In the genomic region with DNA sequence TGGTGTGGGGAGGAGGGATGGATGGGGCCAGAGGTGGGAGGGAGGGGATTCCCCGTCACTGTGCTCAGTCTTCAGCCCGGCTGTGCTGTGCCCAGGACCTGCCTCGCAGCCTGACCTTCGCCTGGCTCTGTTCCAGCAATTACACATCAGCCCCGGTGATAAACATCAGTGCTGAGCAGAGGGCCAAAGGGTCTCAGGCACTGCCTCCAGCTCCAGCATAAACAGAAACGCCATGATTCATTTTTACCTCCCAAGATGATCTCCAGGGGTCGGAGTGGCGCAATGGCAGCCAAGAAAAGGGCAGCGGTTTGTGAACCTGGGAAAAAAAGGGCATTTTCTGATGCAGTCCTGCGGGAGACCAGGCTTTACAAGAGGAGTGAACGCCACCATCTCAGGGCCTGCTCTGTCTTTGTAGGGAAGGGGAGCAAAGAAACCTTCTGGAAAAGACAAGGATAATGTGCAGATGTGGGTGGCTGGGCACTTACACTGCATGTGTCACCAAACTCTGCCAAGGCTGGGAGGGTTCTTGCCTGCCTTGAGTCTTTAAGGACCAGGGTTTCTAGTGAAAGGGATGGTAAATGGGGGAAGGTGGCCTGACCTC, we compare ENCODE assay signal across 2 cellular contexts.
TF ChIP-seq lines count a peak whose summit lies in the region.

No MANE protein-coding gene starts in this region.

TF ChIP-seq in GM12878, 131 proteins besides CTCF, POLR2A, EP300 and RAD21:
- no peak for TF ChIP-seq CREM (IDR thresholded peaks at IDR 0.05; ENCODE audit: low read depth)
- TF ChIP-seq EGR1 (IDR thresholded peaks at IDR 0.05; ENCODE audit: borderline replicate concordance in 1 of 2, low read depth in 2 of 2, low read length in 2 of 2), result no peak
- TF ChIP-seq, protein P1, sequence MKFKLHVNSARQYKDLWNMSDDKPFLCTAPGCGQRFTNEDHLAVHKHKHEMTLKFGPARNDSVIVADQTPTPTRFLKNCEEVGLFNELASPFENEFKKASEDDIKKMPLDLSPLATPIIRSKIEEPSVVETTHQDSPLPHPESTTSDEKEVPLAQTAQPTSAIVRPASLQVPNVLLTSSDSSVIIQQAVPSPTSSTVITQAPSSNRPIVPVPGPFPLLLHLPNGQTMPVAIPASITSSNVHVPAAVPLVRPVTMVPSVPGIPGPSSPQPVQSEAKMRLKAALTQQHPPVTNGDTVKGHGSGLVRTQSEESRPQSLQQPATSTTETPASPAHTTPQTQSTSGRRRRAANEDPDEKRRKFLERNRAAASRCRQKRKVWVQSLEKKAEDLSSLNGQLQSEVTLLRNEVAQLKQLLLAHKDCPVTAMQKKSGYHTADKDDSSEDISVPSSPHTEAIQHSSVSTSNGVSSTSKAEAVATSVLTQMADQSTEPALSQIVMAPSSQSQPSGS (IDR thresholded peaks at IDR 0.05; ENCODE audit: low read length), result no peak
- TF ChIP-seq MYB (IDR thresholded peaks at IDR 0.05; ENCODE audit: borderline replicate concordance, low read depth, low read length), result no peak
- no peak for TF ChIP-seq NR2C1 (IDR thresholded peaks at IDR 0.05)

TF ChIP-seq in liver, 16 proteins besides CTCF, POLR2A, EP300 and RAD21:
- no peak for TF ChIP-seq YY1 (IDR thresholded peaks at IDR 0.05)
- TF ChIP-seq, protein P2, sequence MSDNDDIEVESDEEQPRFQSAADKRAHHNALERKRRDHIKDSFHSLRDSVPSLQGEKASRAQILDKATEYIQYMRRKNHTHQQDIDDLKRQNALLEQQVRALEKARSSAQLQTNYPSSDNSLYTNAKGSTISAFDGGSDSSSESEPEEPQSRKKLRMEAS (IDR thresholded peaks at IDR 0.05), result no peak
- peak; percentile 81 for TF ChIP-seq NR2F2 (IDR thresholded peaks at IDR 0.05)
- no peak for TF ChIP-seq GABPA (IDR thresholded peaks at IDR 0.05 in 1 of 2, conservative IDR thresholded peaks at IDR 0.05 in 1 of 2)
